ENCODE assay signal across 11 cellular contexts in genomic region chr6:43579171-43579570, GRCh38. TPM values are rescaled to one million over a fixed set of nuclear protein-coding genes. Genes with fewer than 3 reads are reported as not detected.
DNase-seq lines count a peak whose midpoint lies in the region; ATAC-seq, FAIRE-seq and TF ChIP-seq lines count a peak whose summit lies in the region.
"Had no signal": no experiment of that assay in that cellular context is flagged by ENCODE, and none has a peak within 500 bp of the region (broad histone marks: within the 10 kb centered on the region; RNA-seq: fewer than 3 reads in every experiment).

No MANE protein-coding gene starts in this region.

- H3K27ac Mint-ChIP-seq in activated CD8-positive, alpha-beta T cell treated with anti-CD3 and anti-CD28 coated beads, Interleukin-2, amount 10 ng/mL, durations not matched to agents 7 days and 5 days, result peak overlapping the region; percentile 70

- CTCF ChIA-PET in A549 (lab: Yijun Ruan, JAX), result no interaction called here
- CTCF ChIA-PET in activated CD8-positive, alpha-beta T cell treated with anti-CD3 and anti-CD28 coated beads, Interleukin-2, amount 10 ng/mL, durations not matched to agents 7 days and 5 days (lab: Charles Lee), result interaction anchor here (1.3 to 3.0 kb wide), 2 partner anchors 8 to 29 kb away, joined by 4 to 10 read pairs; no protein-coding TSS in a partner anchor

- H3F3A ChIP-seq in DOHH2 (ENCODE audit: control insufficient read depth, insufficient read depth), result peaks cover 17% of the 10 kb centered on the region

- no peak for ATAC-seq in A549
- ATAC-seq in activated CD8-positive, alpha-beta T cell treated with anti-CD3 and anti-CD28 coated beads, Interleukin-2, amount 10 ng/mL, durations not matched to agents 7 days and 5 days, result no peak

- TF ChIP-seq EP300 in A549 (IDR thresholded peaks at IDR 0.05), result no peak

- no peak for DNase-seq in A549 (ENCODE audit: low read depth in 1 of 2, low spot score in 1 of 2)
- DNase-seq in activated CD8-positive, alpha-beta T cell treated with anti-CD3 and anti-CD28 coated beads, Interleukin-2, amount 10 ng/mL, durations not matched to agents 7 days and 5 days, result no peak
- peak; percentile 62 for DNase-seq in iris pigment epithelial cell (ENCODE audit: low read depth)
- no peak for DNase-seq in GF-D8 (lab: John Stamatoyannopoulos, UW)
- DNase-seq in NCI-H345 treated with DMSO at 0.1 percent for 48 hours (lab: John Stamatoyannopoulos, UW; ENCODE audit: unreplicated experiment), result no peak
- no peak for DNase-seq in NCI-H1436 treated with DMSO at 0.1 percent for 48 hours (lab: John Stamatoyannopoulos, UW)
- no peak for DNase-seq in NCI-H2029 (lab: John Stamatoyannopoulos, UW)
- DNase-seq: COR-L47, NCI-H2171 treated with DMSO at 0.1 percent for 48 hours had no signal

- H3K4me3 Mint-ChIP-seq in activated CD8-positive, alpha-beta T cell treated with anti-CD3 and anti-CD28 coated beads, Interleukin-2, amount 10 ng/mL, durations not matched to agents 7 days and 5 days, result peak overlapping the region; percentile 97

- peaks cover 80% of the 10 kb centered on the region for H3K79me2 ChIP-seq in DOHH2 (ENCODE audit: control insufficient read depth, low read length)

- FAIRE-seq in A549 (lab: Jason Lieb, UNC), result no peak
- FAIRE-seq: HTR-8/SVneo had no signal

- no peak for TF ChIP-seq RAD21 in A549 (conservative IDR thresholded peaks at IDR 0.05 in 1 of 2, IDR thresholded peaks at IDR 0.05 in 1 of 2)

- peaks cover 56% of the 10 kb centered on the region for H3K36me3 Mint-ChIP-seq in activated CD8-positive, alpha-beta T cell treated with anti-CD3 and anti-CD28 coated beads, Interleukin-2, amount 10 ng/mL, durations not matched to agents 7 days and 5 days (ENCODE audit: low read depth)

- no peak for TF ChIP-seq POLR2A in A549 (IDR thresholded peaks at IDR 0.05; ENCODE audit: low read length)

- H3K4me2 ChIP-seq in A549, result peak overlapping the region; percentile 5; the same call in 1 of the 3 replicates
- H3K4me2 ChIP-seq in DOHH2 (ENCODE audit: low read length), result peak overlapping the region; percentile 81

- H3K9me2 ChIP-seq in DOHH2 (replicated peaks; ENCODE audit: control insufficient read depth, low read length), result no peaks in the 10 kb centered on the region

- no peak overlapping the region for H3K4me3 ChIP-seq in A549
- H3K4me3 ChIP-seq in DOHH2 (ENCODE audit: low read length), result peak overlapping the region; percentile 96

- peaks cover 25% of the 10 kb centered on the region for H4K20me1 ChIP-seq in DOHH2 (ENCODE audit: control insufficient read depth, insufficient read depth, low read depth, low read length)

- H3K27me3 Mint-ChIP-seq in activated CD8-positive, alpha-beta T cell treated with anti-CD3 and anti-CD28 coated beads, Interleukin-2, amount 10 ng/mL, durations not matched to agents 7 days and 5 days (ENCODE audit: low read depth), result no peaks in the 10 kb centered on the region

- peaks cover 61% of the 10 kb centered on the region for H3K36me3 ChIP-seq in DOHH2 (ENCODE audit: control insufficient read depth, low read length)

- H3K9me3 Mint-ChIP-seq in activated CD8-positive, alpha-beta T cell treated with anti-CD3 and anti-CD28 coated beads, Interleukin-2, amount 10 ng/mL, durations not matched to agents 7 days and 5 days (ENCODE audit: insufficient read depth), result no peaks in the 10 kb centered on the region

- H3K27me3 ChIP-seq in DOHH2 (ENCODE audit: control insufficient read depth, low read length), result no peaks in the 10 kb centered on the region

- no peak for TF ChIP-seq CTCF in A549 (IDR thresholded peaks at IDR 0.05)
- no peak for TF ChIP-seq CTCF in DOHH2 (IDR thresholded peaks at IDR 0.05; ENCODE audit: low read depth, low read length, poor library complexity, severe bottlenecking)

- H3K9me3 ChIP-seq in A549 (no peaks in the 10 kb centered on the region), DOHH2 (ENCODE audit: control insufficient read depth, insufficient read depth, low read length) (no peaks in the 10 kb centered on the region)

- H3K4me1 ChIP-seq in A549 (peaks cover 27% of the 10 kb centered on the region; the same call in 2 of the 3 replicates), DOHH2 (ENCODE audit: control insufficient read depth, low read length) (peaks cover 25% of the 10 kb centered on the region)

- 75% methylated on average over 2 of the region's 2 CpGs for WGBS in A549 (ENCODE audit: missing lambda C conversion rate)

- H3K4me1 Mint-ChIP-seq in activated CD8-positive, alpha-beta T cell treated with anti-CD3 and anti-CD28 coated beads, Interleukin-2, amount 10 ng/mL, durations not matched to agents 7 days and 5 days (ENCODE audit: low read depth), result peaks cover 50% of the 10 kb centered on the region

- POLR2A ChIA-PET in A549 (lab: Yijun Ruan, JAX), result no interaction called here
- POLR2A ChIA-PET in activated CD8-positive, alpha-beta T cell treated with anti-CD3 and anti-CD28 coated beads, Interleukin-2, amount 10 ng/mL, durations not matched to agents 7 days and 5 days (lab: Charles Lee), result interaction anchor here (1.8 kb wide), 1 partner anchor 51 kb away, joined by 6 read pairs; the partner anchor contains the start of gene GTPBP2

- H3K27ac ChIP-seq in A549 (no peak overlapping the region), DOHH2 (ENCODE audit: low read depth, low read length) (no peak overlapping the region)

TF ChIP-seq in A549, 52 proteins besides CTCF, POLR2A, EP300 and RAD21 (continues in another document):
- no peak for TF ChIP-seq ZSCAN20 (CRISPR knock-in tag; IDR thresholded peaks at IDR 0.05)
- no peak for TF ChIP-seq ATOH8 (CRISPR knock-in tag; IDR thresholded peaks at IDR 0.05; ENCODE audit: low read depth)
- no peak for TF ChIP-seq TP53 (CRISPR knock-in tag; IDR thresholded peaks at IDR 0.05)
- no peak for TF ChIP-seq FOSL2 (IDR thresholded peaks at IDR 0.05)
- no peak for TF ChIP-seq FOSL2 (CRISPR knock-in tag; IDR thresholded peaks at IDR 0.05)
- no peak for TF ChIP-seq TFCP2L1 (CRISPR knock-in tag; IDR thresholded peaks at IDR 0.05)
- no peak for TF ChIP-seq RARB (CRISPR knock-in tag; IDR thresholded peaks at IDR 0.05)
- TF ChIP-seq HMGXB4 (CRISPR knock-in tag; IDR thresholded peaks at IDR 0.05; ENCODE audit: borderline replicate concordance), result no peak
- TF ChIP-seq HES2 (IDR thresholded peaks at IDR 0.05), result no peak

RNA-seq across cellular contexts. Expression of gene POLH, which starts 3.2 kb away (rescaled TPM):
- 14.4 and 14.5 TPM in 2 replicates for polyA plus RNA-seq in A549 (2011; rRNA removed)
- polyA plus RNA-seq in A549 (2012; cell fraction: cytosol; rRNA removed), result 3.5 and 4.6 TPM in 2 replicates
- 3.5 and 3.8 TPM in 2 replicates for polyA plus RNA-seq in A549 (2012; cell fraction: nucleus; rRNA removed)
- 7.0 to 9.7 TPM (median 9.4 TPM) in 3 replicates for polyA plus RNA-seq in A549 (2017; fragmentation: RNase III; extraction: RNeasy Plus Mini Kit Qiagen cat#74134 plus additional on column Dnase treatment)
- polyA minus RNA-seq in A549 (2011; rRNA and poly(A)+ RNA removed), result 19.8 and 24.3 TPM in 2 replicates
- total RNA-seq in activated CD8-positive, alpha-beta T cell treated with anti-CD3 and anti-CD28 coated beads, Interleukin-2, amount 10 ng/mL, durations not matched to agents 7 days and 5 days, result 10 to 100 TPM; 73.1 to 75.2 TPM

RNA-seq across cellular contexts. Expression of gene XPO5, which starts 3.3 kb away (rescaled TPM):
- polyA plus RNA-seq in A549 (2011; rRNA removed) (51.0 and 53.9 TPM in 2 replicates), A549 (2017; fragmentation: RNase III; extraction: RNeasy Plus Mini Kit Qiagen cat#74134 plus additional on column Dnase treatment) (24.7 to 27.7 TPM (median 24.8 TPM) in 3 replicates)
- 29.5 and 33.8 TPM in 2 replicates for polyA plus RNA-seq in A549 (2012; cell fraction: cytosol; rRNA removed)
- 56.7 and 71.8 TPM in 2 replicates for polyA plus RNA-seq in A549 (2012; cell fraction: nucleus; rRNA removed)
- polyA minus RNA-seq in A549 (2011; rRNA and poly(A)+ RNA removed), result 60.9 and 76.7 TPM in 2 replicates
- 10 to 100 TPM; 57.6 to 62.1 TPM for total RNA-seq in activated CD8-positive, alpha-beta T cell treated with anti-CD3 and anti-CD28 coated beads, Interleukin-2, amount 10 ng/mL, durations not matched to agents 7 days and 5 days

RNA-seq across cellular contexts. Expression of gene GTPBP2, which starts 49.9 kb away (rescaled TPM):
- polyA plus RNA-seq in A549 (2011; rRNA removed) (59.6 and 71.1 TPM in 2 replicates), A549 (2017; fragmentation: RNase III; extraction: RNeasy Plus Mini Kit Qiagen cat#74134 plus additional on column Dnase treatment) (27.0 to 29.3 TPM (median 28.9 TPM) in 3 replicates)
- 30.1 and 35.5 TPM in 2 replicates for polyA plus RNA-seq in A549 (2012; cell fraction: cytosol; rRNA removed)
- 112 and 131 TPM in 2 replicates for polyA plus RNA-seq in A549 (2012; cell fraction: nucleus; rRNA removed)
- polyA minus RNA-seq in A549 (2011; rRNA and poly(A)+ RNA removed), result 62.5 and 72.5 TPM in 2 replicates
- total RNA-seq in activated CD8-positive, alpha-beta T cell treated with anti-CD3 and anti-CD28 coated beads, Interleukin-2, amount 10 ng/mL, durations not matched to agents 7 days and 5 days, result 10 to 100 TPM; 94.3 to 99.4 TPM

RNA-seq across cellular contexts. Expression of gene MAD2L1BP, which starts 56.5 kb away (rescaled TPM):
- polyA plus RNA-seq in A549 (2011; rRNA removed) (26.7 and 32.0 TPM in 2 replicates), A549 (2017; fragmentation: RNase III; extraction: RNeasy Plus Mini Kit Qiagen cat#74134 plus additional on column Dnase treatment) (22.0 to 22.6 TPM (median 22.4 TPM) in 3 replicates)
- 28.9 and 33.6 TPM in 2 replicates for polyA plus RNA-seq in A549 (2012; cell fraction: cytosol; rRNA removed)
- polyA plus RNA-seq in A549 (2012; cell fraction: nucleus; rRNA removed), result 34.1 and 35.2 TPM in 2 replicates
- polyA minus RNA-seq in A549 (2011; rRNA and poly(A)+ RNA removed), result 29.4 and 37.1 TPM in 2 replicates
- 10 to 100 TPM; 44.2 to 44.6 TPM for total RNA-seq in activated CD8-positive, alpha-beta T cell treated with anti-CD3 and anti-CD28 coated beads, Interleukin-2, amount 10 ng/mL, durations not matched to agents 7 days and 5 days
